ENCODE assay signal across 14 cellular contexts in the genomic region with DNA sequence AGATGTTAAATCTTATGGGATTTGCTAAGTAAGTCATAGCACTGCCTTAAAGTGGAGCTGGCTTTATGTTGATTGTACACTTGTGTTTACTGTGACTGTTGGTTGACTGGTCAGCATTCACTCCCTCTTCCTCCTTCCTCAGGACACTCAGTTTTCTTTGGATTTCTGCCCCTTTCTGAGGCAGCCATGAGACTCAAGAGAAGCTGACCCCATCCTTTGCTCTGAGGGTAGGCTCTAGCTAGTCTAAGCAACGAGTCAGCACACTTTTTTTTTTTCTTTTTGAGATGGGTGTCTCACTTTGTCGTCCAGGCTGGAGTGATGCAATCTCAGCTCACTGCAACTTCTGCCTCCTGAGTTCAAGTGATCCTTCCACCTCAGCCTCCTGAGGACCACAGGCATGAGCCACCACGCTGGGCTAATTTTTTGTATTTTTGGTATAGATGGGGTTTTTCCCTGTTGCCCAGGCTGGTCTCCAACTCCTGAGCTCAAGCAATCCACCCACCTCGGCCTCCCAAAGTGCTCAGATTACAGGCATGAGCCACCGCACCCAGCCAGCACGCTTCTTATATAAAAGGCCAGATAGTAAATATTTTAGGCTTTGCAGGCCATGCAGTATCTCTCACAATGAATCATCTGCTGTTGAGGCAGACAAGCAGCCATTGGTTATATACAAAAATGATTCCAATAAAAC.
DNase-seq lines count a peak whose midpoint lies in the region; ATAC-seq and TF ChIP-seq lines count a peak whose summit lies in the region.
"Had no signal": no experiment of that assay in that cellular context is flagged by ENCODE, and none has a peak within 500 bp of the region (broad histone marks: within the 10 kb centered on the region; RNA-seq: fewer than 3 reads in every experiment).

No MANE protein-coding gene starts in this region.

- in situ Hi-C loops in T47D (cut with HindIII; ENCODE audit: low pct_unique_long_range_greater_than_20kb, low sequenced_read_pairs): no loop called here

- H3K27ac ChIP-seq in breast epithelium (no peak overlapping the region), spleen (no peak overlapping the region), thyroid gland (no peak overlapping the region)

- 72 to 83% (median 74%) methylated on average over 6 of the region's 6 CpGs for WGBS in spleen, 5 donors
- 69 to 72% methylated on average over 6 of the region's 6 CpGs for WGBS in thyroid gland, 2 donors

- no peaks in the 10 kb centered on the region for H3K36me3 ChIP-seq in breast epithelium
- no peaks in the 10 kb centered on the region for H3K36me3 ChIP-seq in spleen
- no peaks in the 10 kb centered on the region for H3K36me3 ChIP-seq in thyroid gland

- intact Hi-C loops in breast epithelium (cut with DNase I; ENCODE audit: low total_unique reads) (no loop called here), spleen (cut with DNase I; ENCODE audit: low total_unique reads) (no loop called here), thyroid gland (cut with DNase I) (no loop called here)

- no peak for ATAC-seq in GM18858 (IDR thresholded peaks at IDR 0.05; ENCODE audit: unreplicated experiment)
- ATAC-seq: activated CD4-positive, CD25-positive, alpha-beta regulatory T cell treated with anti-CD3 and anti-CD28 coated beads, Interleukin-2, amount 50 U/mL, for 24 hours; activated T-cell treated with anti-CD3 and anti-CD28 coated beads, Interleukin-2, amount 50 U/mL, for 4 hours; left colon had no signal

- H3K9me3 ChIP-seq in breast epithelium: no peaks in the 10 kb centered on the region
- H3K9me3 ChIP-seq in spleen: no peaks in the 10 kb centered on the region
- no peaks in the 10 kb centered on the region for H3K9me3 ChIP-seq in thyroid gland

- TF ChIP-seq CTCF in breast epithelium (IDR thresholded peaks at IDR 0.05) (no peak), fibroblast of pulmonary artery (IDR thresholded peaks at IDR 0.05; ENCODE audit: low read length, missing control alignments) (no peak), spleen (IDR thresholded peaks at IDR 0.05 in 8 of 11, conservative IDR thresholded peaks at IDR 0.05 in 3 of 11) (no peak), thyroid gland (IDR thresholded peaks at IDR 0.05) (no peak)

- DNase-seq in T47D (ENCODE audit: low read depth in 1 of 2, low spot score in 1 of 2) (peak; percentile 34 to 72), breast epithelium (ENCODE audit: low spot score in 2 of 2) (no peak), T1000 (lab: John Stamatoyannopoulos, UW) (peak; percentile 74), fibroblast of pulmonary artery (ENCODE audit: low read depth) (peak; percentile 70), spleen (peak; percentile 17), thyroid gland (no peak), NCI-H2081 treated with DMSO at 0.1 percent for 48 hours (lab: John Stamatoyannopoulos, UW) (no peak)
- DNase-seq: activated T-cell treated with anti-CD3 and anti-CD28 coated beads, Interleukin-2, amount 50 U/mL, for 4 hours; caudate nucleus; left colon; NCI-H524; SHP77 had no signal

- H3K4me1 ChIP-seq in breast epithelium: no peaks in the 10 kb centered on the region
- H3K4me1 ChIP-seq in spleen: peaks cover 0 to 14% (median 3%) of the 10 kb centered on the region in 6 donors
- peaks cover 0 to 5% of the 10 kb centered on the region in 2 donors for H3K4me1 ChIP-seq in thyroid gland

- H3K4me3 ChIP-seq in breast epithelium: no peak overlapping the region
- H3K4me3 ChIP-seq in fibroblast of pulmonary artery (replicated peaks; ENCODE audit: low read depth, low read length): no peak overlapping the region
- H3K4me3 ChIP-seq in spleen: no peak overlapping the region
- no peak overlapping the region for H3K4me3 ChIP-seq in thyroid gland (replicated peaks in 1 of 3)

- TF ChIP-seq POLR2A in breast epithelium (IDR thresholded peaks at IDR 0.05): no peak
- no peak for TF ChIP-seq POLR2A in spleen (IDR thresholded peaks at IDR 0.05)
- no peak for TF ChIP-seq POLR2A in thyroid gland (IDR thresholded peaks at IDR 0.05)

- H3K27me3 ChIP-seq in breast epithelium: no peaks in the 10 kb centered on the region
- no peaks in the 10 kb centered on the region for H3K27me3 ChIP-seq in spleen (replicated peaks in 1 of 7)
- no peaks in the 10 kb centered on the region for H3K27me3 ChIP-seq in thyroid gland

Comparison
In these comparisons a context has a peak if more than half of its experiments do, and no peak if none do; other contexts are left out.
1. DNase-seq: peak in T47D (2 of 2), T1000 (single experiment), fibroblast of pulmonary artery (single experiment) and spleen (single experiment); none in breast epithelium (0 of 2), thyroid gland (0 of 2) and NCI-H2081 treated with DMSO at 0.1 percent for 48 hours (single experiment).